In the genomic region with DNA sequence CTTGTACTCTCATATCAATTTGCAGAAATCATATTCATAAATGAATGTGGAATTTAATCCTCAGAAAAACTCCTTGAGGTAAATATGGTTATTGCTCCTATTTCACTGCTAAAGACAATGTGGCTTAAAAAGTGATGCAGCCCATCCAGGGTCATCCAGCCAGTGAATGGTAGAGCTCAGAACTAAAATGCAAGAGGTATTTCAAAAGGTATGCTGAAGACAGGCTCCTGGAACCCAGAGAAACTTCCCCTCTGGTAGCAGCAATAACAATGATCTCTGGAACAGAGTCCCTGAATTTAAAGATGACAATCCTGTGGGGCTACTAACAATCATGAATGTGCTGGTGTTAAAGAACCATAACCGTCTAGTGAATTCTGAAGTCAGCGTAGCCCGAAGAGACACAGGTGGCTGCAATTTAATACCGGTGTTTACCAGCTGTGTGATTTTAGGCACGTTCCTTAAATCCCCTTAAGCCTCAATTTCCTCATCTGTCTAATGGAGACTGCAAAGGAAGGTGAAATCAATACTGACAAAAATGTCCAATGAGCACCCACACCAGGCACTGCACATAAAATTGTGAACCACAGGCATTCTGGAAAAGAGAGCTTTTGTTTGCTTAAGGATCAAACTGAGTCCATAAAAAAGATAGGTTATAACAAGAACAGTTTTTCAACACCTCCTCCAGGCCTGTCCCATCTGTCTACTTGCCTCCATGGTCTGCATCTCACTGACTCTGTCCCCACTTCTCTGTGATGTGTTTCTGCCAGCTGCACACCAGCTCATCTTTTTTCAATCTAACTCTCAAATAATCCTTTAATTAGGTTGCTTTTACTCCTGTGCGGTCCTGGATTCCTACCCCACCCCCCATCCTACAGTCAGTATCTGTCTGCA, we compare ENCODE assay signal across 1 cellular context.
A peak's percentile ranks its signal among the peaks of the same experiment; 100 is the strongest.
TF ChIP-seq lines count a peak whose summit lies in the region.

No MANE protein-coding gene starts in this region.

TF ChIP-seq in HEK293, 187 proteins besides CTCF, POLR2A, EP300 and RAD21 (continued from another document):
- TF ChIP-seq HIC1 (tag by site-specific recombination; IDR thresholded peaks at IDR 0.05) (peak; percentile 79), IKZF3 (tag by site-specific recombination; IDR thresholded peaks at IDR 0.05) (peak; percentile 66; the same call in 1 of the 2 replicates), KLF10 (tag by site-specific recombination; IDR thresholded peaks at IDR 0.05) (peak; percentile 74), ELK4 (IDR thresholded peaks at IDR 0.05; ENCODE audit: borderline replicate concordance, low read depth, low read length) (no peak), ZNF155 (tag by site-specific recombination; IDR thresholded peaks at IDR 0.05) (no peak), GLI2 (tag by site-specific recombination; IDR thresholded peaks at IDR 0.05; ENCODE audit: borderline replicate concordance, low read depth) (peak; percentile 74), PRDM1 (tag by site-specific recombination; IDR thresholded peaks at IDR 0.05) (no peak), ZFP37 (tag by site-specific recombination; IDR thresholded peaks at IDR 0.05) (peak; percentile 60; the same call in 1 of the 2 replicates), HOXD13 (CRISPR knock-in tag; IDR thresholded peaks at IDR 0.05; ENCODE audit: borderline replicate concordance) (peak; percentile 65; the same call in 1 of the 2 replicates), SCRT2 (tag by site-specific recombination; IDR thresholded peaks at IDR 0.05) (peak; percentile 96), ZNF157 (tag by site-specific recombination; IDR thresholded peaks at IDR 0.05) (no peak), ZNF302 (tag by site-specific recombination; IDR thresholded peaks at IDR 0.05; ENCODE audit: low read depth) (no peak), SP7 (tag by site-specific recombination; IDR thresholded peaks at IDR 0.05) (peak; percentile 94), ZNF701 (tag by site-specific recombination; IDR thresholded peaks at IDR 0.05) (no peak), ZNF707 (tag by site-specific recombination; IDR thresholded peaks at IDR 0.05) (no peak), PATZ1 (tag by site-specific recombination; IDR thresholded peaks at IDR 0.05) (0 out of 2 replicates have a peak, but pooled peaks have one; percentile 20), ZNF48 (tag by site-specific recombination; IDR thresholded peaks at IDR 0.05) (no peak), PRDM4 (tag by site-specific recombination; IDR thresholded peaks at IDR 0.05) (peak; percentile 91), YY2 (tag by site-specific recombination; IDR thresholded peaks at IDR 0.05) (no peak), ZNF560 (tag by site-specific recombination; IDR thresholded peaks at IDR 0.05; ENCODE audit: borderline replicate concordance) (no peak), ZNF600 (tag by site-specific recombination; IDR thresholded peaks at IDR 0.05) (peak; percentile 48; the same call in 1 of the 2 replicates), ZXDB (tag by site-specific recombination; IDR thresholded peaks at IDR 0.05) (peak; percentile 97), KLF1 (tag by site-specific recombination; IDR thresholded peaks at IDR 0.05) (peak; percentile 40; the same call in 1 of the 2 replicates), FEZF1 (tag by site-specific recombination; IDR thresholded peaks at IDR 0.05) (peak; percentile 94), ZNF561 (tag by site-specific recombination; IDR thresholded peaks at IDR 0.05; ENCODE audit: borderline replicate concordance) (peak; percentile 67; the same call in 1 of the 2 replicates), SP2 (tag by site-specific recombination; IDR thresholded peaks at IDR 0.05) (no peak), ZBTB21 (tag by site-specific recombination; IDR thresholded peaks at IDR 0.05) (no peak), ZNF274 (IDR thresholded peaks at IDR 0.05; ENCODE audit: low read length) (no peak), ZNF274 (tag by site-specific recombination; IDR thresholded peaks at IDR 0.05; ENCODE audit: borderline replicate concordance) (no peak), ZNF398 (tag by site-specific recombination; IDR thresholded peaks at IDR 0.05) (no peak), YY1 (tag by site-specific recombination; IDR thresholded peaks at IDR 0.05) (peak; percentile 51; the same call in 1 of the 2 replicates), ZNF501 (tag by site-specific recombination; IDR thresholded peaks at IDR 0.05) (peak; percentile 93), ZNF214 (tag by site-specific recombination; IDR thresholded peaks at IDR 0.05; ENCODE audit: borderline replicate concordance) (no peak)
- TF ChIP-seq, protein P1, sequence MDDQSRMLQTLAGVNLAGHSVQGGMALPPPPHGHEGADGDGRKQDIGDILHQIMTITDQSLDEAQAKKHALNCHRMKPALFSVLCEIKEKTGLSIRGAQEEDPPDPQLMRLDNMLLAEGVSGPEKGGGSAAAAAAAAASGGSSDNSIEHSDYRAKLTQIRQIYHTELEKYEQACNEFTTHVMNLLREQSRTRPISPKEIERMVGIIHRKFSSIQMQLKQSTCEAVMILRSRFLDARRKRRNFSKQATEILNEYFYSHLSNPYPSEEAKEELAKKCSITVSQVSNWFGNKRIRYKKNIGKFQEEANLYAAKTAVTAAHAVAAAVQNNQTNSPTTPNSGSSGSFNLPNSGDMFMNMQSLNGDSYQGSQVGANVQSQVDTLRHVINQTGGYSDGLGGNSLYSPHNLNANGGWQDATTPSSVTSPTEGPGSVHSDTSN (CRISPR knock-in tag; IDR thresholded peaks at IDR 0.05): no peak
- TF ChIP-seq, protein P2, sequence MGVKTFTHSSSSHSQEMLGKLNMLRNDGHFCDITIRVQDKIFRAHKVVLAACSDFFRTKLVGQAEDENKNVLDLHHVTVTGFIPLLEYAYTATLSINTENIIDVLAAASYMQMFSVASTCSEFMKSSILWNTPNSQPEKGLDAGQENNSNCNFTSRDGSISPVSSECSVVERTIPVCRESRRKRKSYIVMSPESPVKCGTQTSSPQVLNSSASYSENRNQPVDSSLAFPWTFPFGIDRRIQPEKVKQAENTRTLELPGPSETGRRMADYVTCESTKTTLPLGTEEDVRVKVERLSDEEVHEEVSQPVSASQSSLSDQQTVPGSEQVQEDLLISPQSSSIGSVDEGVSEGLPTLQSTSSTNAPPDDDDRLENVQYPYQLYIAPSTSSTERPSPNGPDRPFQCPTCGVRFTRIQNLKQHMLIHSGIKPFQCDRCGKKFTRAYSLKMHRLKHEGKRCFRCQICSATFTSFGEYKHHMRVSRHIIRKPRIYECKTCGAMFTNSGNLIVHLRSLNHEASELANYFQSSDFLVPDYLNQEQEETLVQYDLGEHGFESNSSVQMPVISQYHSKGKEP (tag by site-specific recombination; IDR thresholded peaks at IDR 0.05): peak; percentile 95
- TF ChIP-seq, protein P3, sequence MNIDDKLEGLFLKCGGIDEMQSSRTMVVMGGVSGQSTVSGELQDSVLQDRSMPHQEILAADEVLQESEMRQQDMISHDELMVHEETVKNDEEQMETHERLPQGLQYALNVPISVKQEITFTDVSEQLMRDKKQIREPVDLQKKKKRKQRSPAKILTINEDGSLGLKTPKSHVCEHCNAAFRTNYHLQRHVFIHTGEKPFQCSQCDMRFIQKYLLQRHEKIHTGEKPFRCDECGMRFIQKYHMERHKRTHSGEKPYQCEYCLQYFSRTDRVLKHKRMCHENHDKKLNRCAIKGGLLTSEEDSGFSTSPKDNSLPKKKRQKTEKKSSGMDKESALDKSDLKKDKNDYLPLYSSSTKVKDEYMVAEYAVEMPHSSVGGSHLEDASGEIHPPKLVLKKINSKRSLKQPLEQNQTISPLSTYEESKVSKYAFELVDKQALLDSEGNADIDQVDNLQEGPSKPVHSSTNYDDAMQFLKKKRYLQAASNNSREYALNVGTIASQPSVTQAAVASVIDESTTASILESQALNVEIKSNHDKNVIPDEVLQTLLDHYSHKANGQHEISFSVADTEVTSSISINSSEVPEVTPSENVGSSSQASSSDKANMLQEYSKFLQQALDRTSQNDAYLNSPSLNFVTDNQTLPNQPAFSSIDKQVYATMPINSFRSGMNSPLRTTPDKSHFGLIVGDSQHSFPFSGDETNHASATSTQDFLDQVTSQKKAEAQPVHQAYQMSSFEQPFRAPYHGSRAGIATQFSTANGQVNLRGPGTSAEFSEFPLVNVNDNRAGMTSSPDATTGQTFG (tag by site-specific recombination; IDR thresholded peaks at IDR 0.05; ENCODE audit: borderline replicate concordance): no peak
